ENCODE assay signal across 8 cellular contexts in the genomic region with DNA sequence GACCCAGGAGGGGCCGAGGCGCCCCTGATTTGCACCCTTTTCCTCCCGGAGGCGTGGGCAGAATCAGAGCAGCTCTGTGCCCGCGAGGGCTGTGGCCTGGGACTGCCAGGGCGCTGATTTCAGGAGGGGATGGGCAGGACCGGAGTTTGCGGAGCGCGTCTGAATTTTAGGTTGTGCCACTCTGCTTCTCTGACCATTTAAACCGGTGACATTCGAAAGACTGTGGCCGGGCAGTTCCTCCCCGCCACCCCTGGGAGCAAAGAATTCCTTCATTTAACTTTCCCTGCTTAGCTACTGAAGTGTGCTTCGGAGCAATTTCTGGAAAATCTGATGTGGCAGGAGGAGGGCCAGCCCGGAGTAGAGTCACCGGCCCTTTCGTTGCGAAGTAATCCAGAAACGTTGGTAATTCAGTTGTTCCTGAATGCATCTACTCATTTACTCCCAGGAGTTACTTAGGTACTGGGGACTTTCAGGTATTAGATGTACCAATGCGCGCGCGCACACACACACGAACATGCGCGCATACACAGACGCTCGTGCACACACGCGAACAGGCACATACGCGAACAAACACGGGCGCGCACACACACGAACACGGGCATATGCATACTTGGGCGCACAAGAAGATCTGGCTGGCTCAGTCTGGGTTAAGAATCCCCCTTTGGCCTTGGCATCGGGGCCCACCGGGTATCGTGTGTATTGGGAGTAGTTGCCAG. TPM values are rescaled to one million over a fixed set of nuclear protein-coding genes. Genes with fewer than 3 reads are reported as not detected.
DNase-seq lines count a peak whose midpoint lies in the region; ATAC-seq and TF ChIP-seq lines count a peak whose summit lies in the region.

No MANE protein-coding gene starts in this region.

- no peaks in the 10 kb centered on the region for H3K36me3 ChIP-seq in neutrophil

- H3K27ac ChIP-seq in neutrophil, result peak overlapping the region; percentile 85

- peaks cover 3% of the 10 kb centered on the region for H3K36me3 Mint-ChIP-seq in IgD-negative memory B cell
- H3K36me3 Mint-ChIP-seq in activated naive CD4-positive, alpha-beta T cell treated with anti-CD3 and anti-CD28 coated beads, Interleukin-2, amount 10 ng/mL, durations not matched to agents 7 days and 5 days, result no peaks in the 10 kb centered on the region
- H3K36me3 Mint-ChIP-seq in glutamatergic neuron (ENCODE audit: unreplicated experiment), result no peaks in the 10 kb centered on the region

- no peaks in the 10 kb centered on the region for H3K9me3 ChIP-seq in neutrophil

- DNase-seq in D341Med (ENCODE audit: low spot score) (peak; percentile 48), glutamatergic neuron (no peak)
- DNase-seq in activated naive CD4-positive, alpha-beta T cell treated with anti-CD3 and anti-CD28 coated beads, Interleukin-2, amount 10 ng/mL, durations not matched to agents 7 days and 5 days, result peak; percentile 61

- TF ChIP-seq CTCF in glutamatergic neuron (IDR thresholded peaks at IDR 0.05; ENCODE audit: partially characterized antibody, unreplicated experiment), result no peak
- TF ChIP-seq CTCF in neutrophil (IDR thresholded peaks at IDR 0.05), result no peak

- no peak for ATAC-seq in GM21367 (IDR thresholded peaks at IDR 0.05; ENCODE audit: unreplicated experiment)
- no peak for ATAC-seq in HG03159 (IDR thresholded peaks at IDR 0.05; ENCODE audit: unreplicated experiment)
- no peak for ATAC-seq in GM18511 (IDR thresholded peaks at IDR 0.05; ENCODE audit: unreplicated experiment)

- H3K9me3 Mint-ChIP-seq in IgD-negative memory B cell, result no peaks in the 10 kb centered on the region
- no peaks in the 10 kb centered on the region for H3K9me3 Mint-ChIP-seq in activated naive CD4-positive, alpha-beta T cell treated with anti-CD3 and anti-CD28 coated beads, Interleukin-2, amount 10 ng/mL, durations not matched to agents 7 days and 5 days
- peaks cover 3% of the 10 kb centered on the region for H3K9me3 Mint-ChIP-seq in glutamatergic neuron (ENCODE audit: unreplicated experiment)

- H3K27me3 Mint-ChIP-seq in IgD-negative memory B cell (peaks cover 34% of the 10 kb centered on the region), glutamatergic neuron (ENCODE audit: unreplicated experiment) (peaks cover 11% of the 10 kb centered on the region)
- peaks cover 59% of the 10 kb centered on the region for H3K27me3 Mint-ChIP-seq in activated naive CD4-positive, alpha-beta T cell treated with anti-CD3 and anti-CD28 coated beads, Interleukin-2, amount 10 ng/mL, durations not matched to agents 7 days and 5 days

- H3K27ac Mint-ChIP-seq in IgD-negative memory B cell (peak overlapping the region in 1 of 3 donors; percentile 43), glutamatergic neuron (ENCODE audit: unreplicated experiment) (no peak overlapping the region)
- H3K27ac Mint-ChIP-seq in activated naive CD4-positive, alpha-beta T cell treated with anti-CD3 and anti-CD28 coated beads, Interleukin-2, amount 10 ng/mL, durations not matched to agents 7 days and 5 days, result no peak overlapping the region

- peak overlapping the region; percentile 79 to 83 for H3K4me3 ChIP-seq in neutrophil (ENCODE audit: low read depth in 1 of 2, low read length in 1 of 2)

- CTCF ChIA-PET in activated naive CD4-positive, alpha-beta T cell treated with anti-CD3 and anti-CD28 coated beads, Interleukin-2, amount 10 ng/mL, durations not matched to agents 7 days and 5 days (lab: Charles Lee), result no interaction called here

- peaks cover 50 to 51% of the 10 kb centered on the region in 2 experiments for H3K4me1 ChIP-seq in neutrophil (ENCODE audit: control insufficient read depth in 1 of 2, insufficient read depth in 1 of 2, low read depth in 1 of 2, low read length in 1 of 2)

- peaks cover 13% of the 10 kb centered on the region for H3K27me3 ChIP-seq in neutrophil

- H3K4me1 Mint-ChIP-seq in IgD-negative memory B cell (peaks cover 11 to 19% (median 14%) of the 10 kb centered on the region in 3 donors), glutamatergic neuron (ENCODE audit: low read depth, unreplicated experiment) (peaks cover 4% of the 10 kb centered on the region)
- H3K4me1 Mint-ChIP-seq in activated naive CD4-positive, alpha-beta T cell treated with anti-CD3 and anti-CD28 coated beads, Interleukin-2, amount 10 ng/mL, durations not matched to agents 7 days and 5 days, result peaks cover 22% of the 10 kb centered on the region

- H3K4me3 Mint-ChIP-seq in IgD-negative memory B cell (peak overlapping the region; percentile 31 to 88 (median 82)), glutamatergic neuron (ENCODE audit: unreplicated experiment) (peak overlapping the region; percentile 87)
- peak overlapping the region; percentile 68 for H3K4me3 Mint-ChIP-seq in activated naive CD4-positive, alpha-beta T cell treated with anti-CD3 and anti-CD28 coated beads, Interleukin-2, amount 10 ng/mL, durations not matched to agents 7 days and 5 days

RNA-seq across cellular contexts. Expression of a gene that starts 0.6 kb away (rescaled TPM):
- not detected for polyA plus RNA-seq in IgD-negative memory B cell
- total RNA-seq in glutamatergic neuron (ENCODE audit: unreplicated experiment), result not detected

RNA-seq across cellular contexts. Expression of a gene that starts 42.5 kb away (rescaled TPM):
- 13.7 TPM for polyA plus RNA-seq in IgD-negative memory B cell
- total RNA-seq in glutamatergic neuron (ENCODE audit: unreplicated experiment), result 67.0 TPM
